Comparison of ENCODE assay signal across 2 cellular contexts in genomic region chr5:112630246-112631009, GRCh38.
TF ChIP-seq lines count a peak whose summit lies in the region.

No MANE protein-coding gene starts in this region.

TF ChIP-seq in SK-N-SH treated with all-trans-retinoic acid at 6 μM for 48 hours, 23 proteins besides CTCF, POLR2A, EP300 and RAD21 (continued from another document):
- TF ChIP-seq ISL1 (CRISPR knock-in tag; IDR thresholded peaks at IDR 0.05): peak; percentile 97
- TF ChIP-seq, protein P1, sequence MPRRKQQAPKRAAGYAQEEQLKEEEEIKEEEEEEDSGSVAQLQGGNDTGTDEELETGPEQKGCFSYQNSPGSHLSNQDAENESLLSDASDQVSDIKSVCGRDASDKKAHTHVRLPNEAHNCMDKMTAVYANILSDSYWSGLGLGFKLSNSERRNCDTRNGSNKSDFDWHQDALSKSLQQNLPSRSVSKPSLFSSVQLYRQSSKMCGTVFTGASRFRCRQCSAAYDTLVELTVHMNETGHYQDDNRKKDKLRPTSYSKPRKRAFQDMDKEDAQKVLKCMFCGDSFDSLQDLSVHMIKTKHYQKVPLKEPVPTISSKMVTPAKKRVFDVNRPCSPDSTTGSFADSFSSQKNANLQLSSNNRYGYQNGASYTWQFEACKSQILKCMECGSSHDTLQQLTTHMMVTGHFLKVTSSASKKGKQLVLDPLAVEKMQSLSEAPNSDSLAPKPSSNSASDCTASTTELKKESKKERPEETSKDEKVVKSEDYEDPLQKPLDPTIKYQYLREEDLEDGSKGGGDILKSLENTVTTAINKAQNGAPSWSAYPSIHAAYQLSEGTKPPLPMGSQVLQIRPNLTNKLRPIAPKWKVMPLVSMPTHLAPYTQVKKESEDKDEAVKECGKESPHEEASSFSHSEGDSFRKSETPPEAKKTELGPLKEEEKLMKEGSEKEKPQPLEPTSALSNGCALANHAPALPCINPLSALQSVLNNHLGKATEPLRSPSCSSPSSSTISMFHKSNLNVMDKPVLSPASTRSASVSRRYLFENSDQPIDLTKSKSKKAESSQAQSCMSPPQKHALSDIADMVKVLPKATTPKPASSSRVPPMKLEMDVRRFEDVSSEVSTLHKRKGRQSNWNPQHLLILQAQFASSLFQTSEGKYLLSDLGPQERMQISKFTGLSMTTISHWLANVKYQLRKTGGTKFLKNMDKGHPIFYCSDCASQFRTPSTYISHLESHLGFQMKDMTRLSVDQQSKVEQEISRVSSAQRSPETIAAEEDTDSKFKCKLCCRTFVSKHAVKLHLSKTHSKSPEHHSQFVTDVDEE (CRISPR knock-in tag; IDR thresholded peaks at IDR 0.05): peak; percentile 55; the same call in 1 of the 2 replicates
- TF ChIP-seq TOX (CRISPR knock-in tag; IDR thresholded peaks at IDR 0.05; ENCODE audit: borderline replicate concordance): no peak
- peak; percentile 10; the same call in 1 of the 2 replicates for TF ChIP-seq SNAI2 (CRISPR knock-in tag; IDR thresholded peaks at IDR 0.05)
- TF ChIP-seq TCF4 (CRISPR knock-in tag; IDR thresholded peaks at IDR 0.05; ENCODE audit: borderline replicate concordance): peak; percentile 62
- 0 out of 2 replicates have a peak, but pooled peaks have one; percentile 36 for TF ChIP-seq ZNF8 (CRISPR knock-in tag; IDR thresholded peaks at IDR 0.05)
- peak; percentile 76 for TF ChIP-seq CREB5 (CRISPR knock-in tag; IDR thresholded peaks at IDR 0.05; ENCODE audit: low read depth)
- no peak for TF ChIP-seq RARB (CRISPR knock-in tag; IDR thresholded peaks at IDR 0.05)
- no peak for TF ChIP-seq GLIS3 (CRISPR knock-in tag; IDR thresholded peaks at IDR 0.05)
- no peak for TF ChIP-seq PATZ1 (CRISPR knock-in tag; IDR thresholded peaks at IDR 0.05; ENCODE audit: borderline replicate concordance)

TF ChIP-seq in SK-N-SH, 30 proteins besides CTCF, POLR2A, EP300 and RAD21 (continued from another document):
- TF ChIP-seq, protein P2, sequence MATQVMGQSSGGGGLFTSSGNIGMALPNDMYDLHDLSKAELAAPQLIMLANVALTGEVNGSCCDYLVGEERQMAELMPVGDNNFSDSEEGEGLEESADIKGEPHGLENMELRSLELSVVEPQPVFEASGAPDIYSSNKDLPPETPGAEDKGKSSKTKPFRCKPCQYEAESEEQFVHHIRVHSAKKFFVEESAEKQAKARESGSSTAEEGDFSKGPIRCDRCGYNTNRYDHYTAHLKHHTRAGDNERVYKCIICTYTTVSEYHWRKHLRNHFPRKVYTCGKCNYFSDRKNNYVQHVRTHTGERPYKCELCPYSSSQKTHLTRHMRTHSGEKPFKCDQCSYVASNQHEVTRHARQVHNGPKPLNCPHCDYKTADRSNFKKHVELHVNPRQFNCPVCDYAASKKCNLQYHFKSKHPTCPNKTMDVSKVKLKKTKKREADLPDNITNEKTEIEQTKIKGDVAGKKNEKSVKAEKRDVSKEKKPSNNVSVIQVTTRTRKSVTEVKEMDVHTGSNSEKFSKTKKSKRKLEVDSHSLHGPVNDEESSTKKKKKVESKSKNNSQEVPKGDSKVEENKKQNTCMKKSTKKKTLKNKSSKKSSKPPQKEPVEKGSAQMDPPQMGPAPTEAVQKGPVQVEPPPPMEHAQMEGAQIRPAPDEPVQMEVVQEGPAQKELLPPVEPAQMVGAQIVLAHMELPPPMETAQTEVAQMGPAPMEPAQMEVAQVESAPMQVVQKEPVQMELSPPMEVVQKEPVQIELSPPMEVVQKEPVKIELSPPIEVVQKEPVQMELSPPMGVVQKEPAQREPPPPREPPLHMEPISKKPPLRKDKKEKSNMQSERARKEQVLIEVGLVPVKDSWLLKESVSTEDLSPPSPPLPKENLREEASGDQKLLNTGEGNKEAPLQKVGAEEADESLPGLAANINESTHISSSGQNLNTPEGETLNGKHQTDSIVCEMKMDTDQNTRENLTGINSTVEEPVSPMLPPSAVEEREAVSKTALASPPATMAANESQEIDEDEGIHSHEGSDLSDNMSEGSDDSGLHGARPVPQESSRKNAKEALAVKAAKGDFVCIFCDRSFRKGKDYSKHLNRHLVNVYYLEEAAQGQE (IDR thresholded peaks at IDR 0.05; ENCODE audit: low read depth, low read length): no peak
- no peak for TF ChIP-seq RFX5 (IDR thresholded peaks at IDR 0.05; ENCODE audit: low read length)
- no peak for TF ChIP-seq POLR2AphosphoS5 (IDR thresholded peaks at IDR 0.05; ENCODE audit: low read depth, low read length)
- no peak for TF ChIP-seq MEF2A (IDR thresholded peaks at IDR 0.05; ENCODE audit: borderline replicate concordance, low read depth)
- TF ChIP-seq YY1 (IDR thresholded peaks at IDR 0.05; ENCODE audit: low read depth): no peak
- no peak for TF ChIP-seq MAX (IDR thresholded peaks at IDR 0.05; ENCODE audit: low read depth)
- no peak for TF ChIP-seq SMC3 (IDR thresholded peaks at IDR 0.05; ENCODE audit: low read depth, low read length)
- no peak for TF ChIP-seq MXI1 (IDR thresholded peaks at IDR 0.05; ENCODE audit: low read depth, low read length)
- TF ChIP-seq CHD2 (IDR thresholded peaks at IDR 0.05; ENCODE audit: low read length, partially characterized antibody): no peak
- TF ChIP-seq FOSL2 (IDR thresholded peaks at IDR 0.05; ENCODE audit: borderline replicate concordance, low read depth): no peak
- TF ChIP-seq TEAD4 (IDR thresholded peaks at IDR 0.05; ENCODE audit: borderline replicate concordance, insufficient read depth): no peak
